21 cellular contexts compared by ENCODE assay signal in genomic region chr4:131613086-131613823, GRCh38.
DNase-seq lines count a peak whose midpoint lies in the region; ATAC-seq lines count a peak whose summit lies in the region.
"Had no signal": no experiment of that assay in that cellular context is flagged by ENCODE, and none has a peak within 500 bp of the region (broad histone marks: within the 10 kb centered on the region; RNA-seq: fewer than 3 reads in every experiment).

No MANE protein-coding gene starts in this region.

- peak; percentile 31 for ATAC-seq in GM18502 (IDR thresholded peaks at IDR 0.05; ENCODE audit: poor library complexity, unreplicated experiment)
- ATAC-seq in GM21367 (IDR thresholded peaks at IDR 0.05; ENCODE audit: unreplicated experiment) = peak; percentile 55
- ATAC-seq in HG02970 (IDR thresholded peaks at IDR 0.05; ENCODE audit: low FRiP score, unreplicated experiment) = peak; percentile 27
- peak; percentile 25 for ATAC-seq in HG03558 (IDR thresholded peaks at IDR 0.05; ENCODE audit: extremely low read depth, unreplicated experiment)
- ATAC-seq in HG03457 (IDR thresholded peaks at IDR 0.05; ENCODE audit: unreplicated experiment) = no peak
- ATAC-seq in right cardiac atrium = no peak
- ATAC-seq: lower lobe of right lung, upper lobe of right lung had no signal

- DNase-seq in effector CD4-positive, alpha-beta T cell = no peak
- DNase-seq in right cardiac atrium (no peak), DMS53 (lab: John Stamatoyannopoulos, UW) (no peak)
- DNase-seq: ACHN; activated CD4-positive, alpha-beta T cell treated with anti-CD3 and anti-CD28 coated beads, Interleukin-2, amount 10 ng/mL, durations not matched to agents 24 days and 14 days; aorta; COR-L47; cortex of kidney; lower lobe of right lung; NCI-H1694 treated with DMSO at 0.1 percent for 48 hours; NCI-H526 treated with DMSO at 0.1 percent for 48 hours; stimulated activated CD4-positive, alpha-beta T cell treated with anti-CD3 and anti-CD28 coated beads, Interleukin-4, amount 100 ng/mL, for 4 hours; stimulated activated naive B cell treated with anti-CD40 and anti-IgM and Interleukin-4, amounts not matched to agents 10 μg/mL and 1 μg/mL and 100 μg/mL, for 72 hours; upper lobe of right lung had no signal

- H3K27me3 ChIP-seq in right cardiac atrium (ENCODE audit: control insufficient read depth, insufficient read depth) = no peaks in the 10 kb centered on the region
- H3K27me3 ChIP-seq: right atrium auricular region, upper lobe of right lung had no signal

- H3K4me3 ChIP-seq in right cardiac atrium (ENCODE audit: low read length) = no peak overlapping the region
- H3K4me3 ChIP-seq: lower lobe of right lung, right atrium auricular region, upper lobe of right lung had no signal

- 78% methylated on average over 5 of the region's 5 CpGs for WGBS in right cardiac atrium

- no peak overlapping the region for H3K27ac ChIP-seq in right cardiac atrium (ENCODE audit: low read length)
- H3K27ac ChIP-seq: lower lobe of right lung, right atrium auricular region, RWPE1, upper lobe of right lung had no signal

- no peaks in the 10 kb centered on the region for H3K9me3 ChIP-seq in right cardiac atrium (ENCODE audit: control insufficient read depth, low read length)
- H3K9me3 ChIP-seq: lower lobe of right lung, right atrium auricular region, upper lobe of right lung had no signal

- intact Hi-C loops in right cardiac atrium (cut with DNase I) = no loop called here

- H3K4me1 ChIP-seq in right cardiac atrium (ENCODE audit: control insufficient read depth, insufficient read depth, low read length) = no peaks in the 10 kb centered on the region
- H3K4me1 ChIP-seq: lower lobe of right lung, right atrium auricular region, upper lobe of right lung had no signal

Comparison
In these comparisons a context has a peak if more than half of its experiments do, and no peak if none do; other contexts are left out.
1. ATAC-seq: peak in GM18502 (single experiment), GM21367 (single experiment), HG02970 (single experiment) and HG03558 (single experiment); none in HG03457 (single experiment) and right cardiac atrium (0 of 2).